1 cellular context compared by ENCODE assay signal in genomic region chr6:135493218-135493961, GRCh38.
TF ChIP-seq lines count a peak whose summit lies in the region.

No MANE protein-coding gene starts in this region.

TF ChIP-seq in endothelial cell of umbilical vein, 7 proteins besides CTCF, POLR2A, EP300 and RAD21:
- TF ChIP-seq MYC (IDR thresholded peaks at IDR 0.05; ENCODE audit: low read depth, low read length) (no peak), FOS (IDR thresholded peaks at IDR 0.05; ENCODE audit: borderline replicate concordance, insufficient read depth, low read length) (peak; percentile 46), GATA2 (IDR thresholded peaks at IDR 0.05; ENCODE audit: insufficient read depth, insufficient read length, low read depth, low read length) (no peak), EZH2 (IDR thresholded peaks at IDR 0.05; ENCODE audit: borderline replicate concordance, low read depth, low read length, severe bottlenecking) (no peak), MAX (IDR thresholded peaks at IDR 0.05; ENCODE audit: insufficient read depth, insufficient read length) (no peak), JUN (IDR thresholded peaks at IDR 0.05; ENCODE audit: borderline replicate concordance, insufficient read depth, insufficient read length, low read depth) (no peak), POLR2AphosphoS5 (IDR thresholded peaks at IDR 0.05; ENCODE audit: insufficient read depth, low read depth, low read length) (no peak)
